Comparison of ENCODE assay signal across 1 cellular context in genomic region chr21:42234464-42235241, GRCh38.
TF ChIP-seq lines count a peak whose summit lies in the region.

No MANE protein-coding gene starts in this region.

TF ChIP-seq in HEK293, 187 proteins besides CTCF, POLR2A, EP300 and RAD21 (continued from another document):
- TF ChIP-seq ZBTB44 (tag by site-specific recombination; IDR thresholded peaks at IDR 0.05) (0 out of 2 replicates have a peak, but pooled peaks have one; percentile 19), ZBTB10 (tag by site-specific recombination; IDR thresholded peaks at IDR 0.05) (no peak), ZNF423 (tag by site-specific recombination; IDR thresholded peaks at IDR 0.05) (no peak), ZNF37A (tag by site-specific recombination; IDR thresholded peaks at IDR 0.05) (no peak), ZNF138 (tag by site-specific recombination; IDR thresholded peaks at IDR 0.05; ENCODE audit: borderline replicate concordance) (no peak), ZXDB (tag by site-specific recombination; IDR thresholded peaks at IDR 0.05) (peak; percentile 96), PBX3 (CRISPR knock-in tag; IDR thresholded peaks at IDR 0.05) (0 out of 2 replicates have a peak, but pooled peaks have one; percentile 41), ZBTB21 (tag by site-specific recombination; IDR thresholded peaks at IDR 0.05) (no peak), PATZ1 (tag by site-specific recombination; IDR thresholded peaks at IDR 0.05) (0 out of 2 replicates have a peak, but pooled peaks have one; percentile 9), MEIS1 (CRISPR knock-in tag; IDR thresholded peaks at IDR 0.05; ENCODE audit: borderline replicate concordance) (no peak), ZNF24 (tag by site-specific recombination; IDR thresholded peaks at IDR 0.05) (no peak), ZEB2 (tag by site-specific recombination; IDR thresholded peaks at IDR 0.05) (no peak), ZBTB8A (tag by site-specific recombination; IDR thresholded peaks at IDR 0.05) (peak; percentile 45; the same call in 1 of the 2 replicates), GLIS2 (tag by site-specific recombination; IDR thresholded peaks at IDR 0.05) (peak; percentile 51), ZIC2 (tag by site-specific recombination; IDR thresholded peaks at IDR 0.05) (no peak), ZNF341 (tag by site-specific recombination; IDR thresholded peaks at IDR 0.05; ENCODE audit: low read depth) (peak; percentile 24; the same call in 1 of the 2 replicates), ZNF660 (tag by site-specific recombination; IDR thresholded peaks at IDR 0.05) (0 out of 2 replicates have a peak, but pooled peaks have one; percentile 58), ZNF600 (tag by site-specific recombination; IDR thresholded peaks at IDR 0.05) (peak; percentile 60; the same call in 1 of the 2 replicates), ZBTB7A (tag by site-specific recombination; IDR thresholded peaks at IDR 0.05; ENCODE audit: low read depth) (0 out of 2 replicates have a peak, but pooled peaks have one; percentile 27), ZNF184 (tag by site-specific recombination; IDR thresholded peaks at IDR 0.05) (peak; percentile 35; the same call in 1 of the 2 replicates), BCL11B (tag by site-specific recombination; IDR thresholded peaks at IDR 0.05; ENCODE audit: low read depth) (no peak), ZNF324 (tag by site-specific recombination; IDR thresholded peaks at IDR 0.05) (0 out of 2 replicates have a peak, but pooled peaks have one; percentile 20), ZNF561 (tag by site-specific recombination; IDR thresholded peaks at IDR 0.05; ENCODE audit: borderline replicate concordance) (0 out of 2 replicates have a peak, but pooled peaks have one; percentile 24), SP7 (tag by site-specific recombination; IDR thresholded peaks at IDR 0.05) (peak; percentile 40; the same call in 1 of the 2 replicates), KLF10 (tag by site-specific recombination; IDR thresholded peaks at IDR 0.05) (no peak), ZNF366 (tag by site-specific recombination; conservative IDR thresholded peaks at IDR 0.05) (no peak)
